In genomic region chr9:84781431-84781830, GRCh38 we compare ENCODE assay signal across 10 cellular contexts.
A peak's percentile ranks its signal among the peaks of the same experiment; 100 is the strongest.
DNase-seq lines count a peak whose midpoint lies in the region; ATAC-seq and TF ChIP-seq lines count a peak whose summit lies in the region.
"Had no signal": no experiment of that assay in that cellular context is flagged by ENCODE, and none has a peak within 500 bp of the region (broad histone marks: within the 10 kb centered on the region; RNA-seq: fewer than 3 reads in every experiment).

No MANE protein-coding gene starts in this region.

- H3K9ac ChIP-seq in mammary epithelial cell (ENCODE audit: insufficient read depth, low read length): no peak overlapping the region

- peak; percentile 39 for TF ChIP-seq RAD21 in Ishikawa (IDR thresholded peaks at IDR 0.05; ENCODE audit: low read depth)

- H3K27ac ChIP-seq in mammary epithelial cell (ENCODE audit: insufficient read depth, low read depth, low read length): no peak overlapping the region
- H3K27ac ChIP-seq in osteoblast (ENCODE audit: low read depth, low read length): no peak overlapping the region

- no peaks in the 10 kb centered on the region for H3K79me2 ChIP-seq in mammary epithelial cell (ENCODE audit: insufficient read depth, low read length)
- no peaks in the 10 kb centered on the region for H3K79me2 ChIP-seq in osteoblast (ENCODE audit: insufficient read depth, low read length)

- peak in 2 of 3 experiments; percentile 11 to 33 for DNase-seq in NCI-H1417 (lab: John Stamatoyannopoulos, UW)
- no peak for DNase-seq in NCI-H1417 treated with DMSO at 0.1 percent for 48 hours (lab: John Stamatoyannopoulos, UW)
- peak; percentile 13 for DNase-seq in mammary epithelial cell
- DNase-seq in osteoblast (ENCODE audit: insufficient read length, low spot score, missing footprints): no peak
- no peak for DNase-seq in COLO668 (lab: John Stamatoyannopoulos, UW; ENCODE audit: unreplicated experiment)
- DNase-seq in NCI-H345 treated with DMSO at 0.1 percent for 48 hours (lab: John Stamatoyannopoulos, UW; ENCODE audit: unreplicated experiment): no peak
- DNase-seq: naive B cell had no signal

- in situ Hi-C loops in mammary epithelial cell (cut with MboI; ENCODE audit: low sequenced_read_pairs in 2 of 2): no loop called here

- ATAC-seq in GM21576 (IDR thresholded peaks at IDR 0.05; ENCODE audit: unreplicated experiment): no peak

- 52% methylated on average over 2 of the region's 2 CpGs for WGBS in mammary epithelial cell (ENCODE audit: low coverage, missing lambda C conversion rate)

- H3K27me3 ChIP-seq in mammary epithelial cell (ENCODE audit: insufficient read depth, low read length): no peaks in the 10 kb centered on the region
- H3K27me3 ChIP-seq in osteoblast (ENCODE audit: insufficient read depth, low read length): no peaks in the 10 kb centered on the region

- no peaks in the 10 kb centered on the region for H3K4me1 ChIP-seq in mammary epithelial cell (ENCODE audit: insufficient read depth, low read length)
- H3K4me1 ChIP-seq in osteoblast (ENCODE audit: insufficient read depth, low read length): no peaks in the 10 kb centered on the region

- H3K4me3 ChIP-seq in mammary epithelial cell (replicated peaks in 1 of 3; ENCODE audit: insufficient read depth in 1 of 3, low read depth in 2 of 3, low read length in 3 of 3) (no peak overlapping the region), osteoblast (ENCODE audit: insufficient read depth, low read length) (no peak overlapping the region)

- no peak overlapping the region for H2AFZ ChIP-seq in mammary epithelial cell (ENCODE audit: low read depth, low read length)
- no peak overlapping the region for H2AFZ ChIP-seq in osteoblast (ENCODE audit: low read length)

- TF ChIP-seq EP300 in Ishikawa (IDR thresholded peaks at IDR 0.05; ENCODE audit: borderline replicate concordance): no peak

- TF ChIP-seq CTCF in mammary epithelial cell (conservative IDR thresholded peaks at IDR 0.05 in 1 of 2, IDR thresholded peaks at IDR 0.05 in 1 of 2; ENCODE audit: extremely low read depth in 1 of 2, insufficient read depth in 1 of 2, low read depth in 1 of 2, low read length in 2 of 2) (peak; percentile 55), osteoblast (IDR thresholded peaks at IDR 0.05; ENCODE audit: extremely low read depth, low read depth, low read length) (peak; percentile 21)

- no TSS peak for BruUV-seq in mammary epithelial cell (replicated peaks; lab: Mats Ljungman, UMichigan)

- H3K36me3 ChIP-seq in mammary epithelial cell (ENCODE audit: insufficient read depth, low read length): no peaks in the 10 kb centered on the region
- H3K36me3 ChIP-seq in osteoblast (ENCODE audit: insufficient read depth, low read length): no peaks in the 10 kb centered on the region
- H3K36me3 ChIP-seq: thoracic aorta had no signal

- dilution Hi-C loops in mammary epithelial cell (cut with HindIII; ENCODE audit: low sequenced_read_pairs): no loop called here

- intact Hi-C loops in mammary epithelial cell (cut with micrococcal nuclease): loop anchor here (1.0 to 10.0 kb wide), 6 partner anchors 84 to 643 kb away; no protein-coding TSS in a partner anchor

- H4K20me1 ChIP-seq in mammary epithelial cell (ENCODE audit: insufficient read depth, low read length) (no peaks in the 10 kb centered on the region), osteoblast (ENCODE audit: insufficient read depth, low read length) (no peaks in the 10 kb centered on the region)

- H3K4me2 ChIP-seq in mammary epithelial cell (ENCODE audit: insufficient read depth, low read depth, low read length): no peak overlapping the region
- no peak overlapping the region for H3K4me2 ChIP-seq in osteoblast (ENCODE audit: insufficient read depth, low read length)

- CTCF ChIA-PET in mammary epithelial cell (lab: Charles Lee; ENCODE audit: low non-redundant PET): no interaction called here

- H3K9me3 ChIP-seq in mammary epithelial cell (replicated peaks; ENCODE audit: insufficient read depth, low read length): no peaks in the 10 kb centered on the region
- H3K9me3 ChIP-seq in osteoblast (ENCODE audit: low read depth, low read length): no peaks in the 10 kb centered on the region
- H3K9me3 ChIP-seq: thoracic aorta had no signal

TF ChIP-seq in Ishikawa, 13 proteins besides CTCF, POLR2A, EP300 and RAD21:
- no peak for TF ChIP-seq CREB1 (IDR thresholded peaks at IDR 0.05; ENCODE audit: low read depth)
- no peak for TF ChIP-seq CEBPB (IDR thresholded peaks at IDR 0.05)
- TF ChIP-seq YY1 (IDR thresholded peaks at IDR 0.05; ENCODE audit: low read depth): no peak
- no peak for TF ChIP-seq TCF12 (IDR thresholded peaks at IDR 0.05; ENCODE audit: low read depth)
- TF ChIP-seq REST (IDR thresholded peaks at IDR 0.05; ENCODE audit: low read depth): no peak
- no peak for TF ChIP-seq FOXM1 (IDR thresholded peaks at IDR 0.05; ENCODE audit: borderline replicate concordance, low read depth)
- TF ChIP-seq TAF1 (IDR thresholded peaks at IDR 0.05; ENCODE audit: low read depth): no peak
- no peak for TF ChIP-seq TEAD4 (IDR thresholded peaks at IDR 0.05)
- no peak for TF ChIP-seq EGR1 (IDR thresholded peaks at IDR 0.05)
- TF ChIP-seq, protein P1, sequence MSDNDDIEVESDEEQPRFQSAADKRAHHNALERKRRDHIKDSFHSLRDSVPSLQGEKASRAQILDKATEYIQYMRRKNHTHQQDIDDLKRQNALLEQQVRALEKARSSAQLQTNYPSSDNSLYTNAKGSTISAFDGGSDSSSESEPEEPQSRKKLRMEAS (IDR thresholded peaks at IDR 0.05): no peak
- TF ChIP-seq, protein P2, sequence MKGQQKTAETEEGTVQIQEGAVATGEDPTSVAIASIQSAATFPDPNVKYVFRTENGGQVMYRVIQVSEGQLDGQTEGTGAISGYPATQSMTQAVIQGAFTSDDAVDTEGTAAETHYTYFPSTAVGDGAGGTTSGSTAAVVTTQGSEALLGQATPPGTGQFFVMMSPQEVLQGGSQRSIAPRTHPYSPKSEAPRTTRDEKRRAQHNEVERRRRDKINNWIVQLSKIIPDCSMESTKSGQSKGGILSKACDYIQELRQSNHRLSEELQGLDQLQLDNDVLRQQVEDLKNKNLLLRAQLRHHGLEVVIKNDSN (IDR thresholded peaks at IDR 0.05): no peak
- TF ChIP-seq NFIC (IDR thresholded peaks at IDR 0.05): no peak
- TF ChIP-seq ZBTB7A (IDR thresholded peaks at IDR 0.05; ENCODE audit: low read depth): no peak
TF ChIP-seq in Ishikawa: peak in this region for 0.

Comparison
In these comparisons a context has a peak if more than half of its experiments do, and no peak if none do; other contexts are left out.
1. DNase-seq: peak in NCI-H1417 (2 of 3) and mammary epithelial cell (single experiment); none in NCI-H1417 treated with DMSO at 0.1 percent for 48 hours (single experiment), osteoblast (single experiment), COLO668 (single experiment) and NCI-H345 treated with DMSO at 0.1 percent for 48 hours (single experiment).